13 cellular contexts compared by ENCODE assay signal in genomic region chr2:165274698-165275097, GRCh38. TPM values are rescaled to one million over a fixed set of nuclear protein-coding genes. Genes with fewer than 3 reads are reported as not detected.
A peak's percentile ranks its signal among the peaks of the same experiment; 100 is the strongest.
DNase-seq lines count a peak whose midpoint lies in the region; ATAC-seq and TF ChIP-seq lines count a peak whose summit lies in the region.
"Had no signal": no experiment of that assay in that cellular context is flagged by ENCODE, and none has a peak within 500 bp of the region (broad histone marks: within the 10 kb centered on the region; RNA-seq: fewer than 3 reads in every experiment).

No MANE protein-coding gene starts in this region.

- CTCF ChIA-PET in CD4-positive, alpha-beta memory T cell (lab: Charles Lee; ENCODE audit: partially characterized antibody), result no interaction called here

- no peak for TF ChIP-seq CTCF in body of pancreas (IDR thresholded peaks at IDR 0.05)

- no peaks in the 10 kb centered on the region for H3K36me3 Mint-ChIP-seq in CD4-positive, alpha-beta memory T cell
- H3K36me3 Mint-ChIP-seq: WTC11 had no signal

- no peak overlapping the region for H3K4me2 ChIP-seq in GM23248 (ENCODE audit: unreplicated experiment)

- H2AFZ ChIP-seq in GM23248, result peak overlapping the region; percentile 65

- in situ Hi-C loops in GM23248 (cut with MboI), result no loop called here

- H3K27me3 ChIP-seq in GM23248 (replicated peaks; ENCODE audit: insufficient read depth) (no peaks in the 10 kb centered on the region), body of pancreas (no peaks in the 10 kb centered on the region)
- H3K27me3 ChIP-seq in CD4-positive, alpha-beta memory T cell (ENCODE audit: insufficient read depth, low read length), result no peaks in the 10 kb centered on the region

- intact Hi-C loops in body of pancreas (cut with DNase I), result no loop called here
- intact Hi-C loops in left cardiac atrium (cut with DNase I), result no loop called here
- intact Hi-C loops in CD4-positive, alpha-beta memory T cell (cut with micrococcal nuclease), result no loop called here

- peaks cover 0 to 4% (median 2%) of the 10 kb centered on the region in 4 donors for H3K4me1 Mint-ChIP-seq in CD4-positive, alpha-beta memory T cell
- H3K4me1 Mint-ChIP-seq: nephron, WTC11 had no signal

- H3K27ac ChIP-seq in GM23248, result no peak overlapping the region
- no peak overlapping the region for H3K27ac ChIP-seq in body of pancreas
- no peak overlapping the region for H3K27ac ChIP-seq in CD4-positive, alpha-beta memory T cell (ENCODE audit: low read depth, low read length)

- H3K36me3 ChIP-seq in GM23248 (ENCODE audit: low read depth) (no peaks in the 10 kb centered on the region), body of pancreas (replicated peaks in 1 of 2; ENCODE audit: insufficient read depth in 1 of 2, low read depth in 2 of 2) (no peaks in the 10 kb centered on the region)
- H3K36me3 ChIP-seq in CD4-positive, alpha-beta memory T cell (ENCODE audit: insufficient read depth, low read length), result no peaks in the 10 kb centered on the region

- H3K9me3 Mint-ChIP-seq in CD4-positive, alpha-beta memory T cell, result peaks cover 0 to 1% (median 0%) of the 10 kb centered on the region in 8 donors
- H3K9me3 Mint-ChIP-seq: nephron had no signal

- H3K4me1 ChIP-seq in GM23248 (ENCODE audit: insufficient read depth), result peaks cover 19% of the 10 kb centered on the region
- no peaks in the 10 kb centered on the region for H3K4me1 ChIP-seq in body of pancreas
- no peaks in the 10 kb centered on the region for H3K4me1 ChIP-seq in CD4-positive, alpha-beta memory T cell (ENCODE audit: insufficient read depth, low read length)

- no peaks in the 10 kb centered on the region for H3K27me3 Mint-ChIP-seq in CD4-positive, alpha-beta memory T cell

- H3K9ac ChIP-seq in GM23248, result no peak overlapping the region

- WGBS in GM23248 (ENCODE audit: low coverage in 1 of 2, low lambda C conversion rate in 2 of 2, missing lambda C conversion rate in 2 of 2), 2 experiments, result 12 to 13% methylated on average over 5 of the region's 5 CpGs
- 48 to 52% methylated on average over 5 of the region's 5 CpGs for WGBS in body of pancreas, 2 donors

- ATAC-seq in body of pancreas (peak; percentile 55), left cardiac atrium (peak; percentile 84 to 97)
- ATAC-seq: WTC11 had no signal

- H4K20me1 ChIP-seq in GM23248 (ENCODE audit: insufficient read depth), result no peaks in the 10 kb centered on the region

- H3K79me2 ChIP-seq in GM23248 (ENCODE audit: insufficient read depth), result no peaks in the 10 kb centered on the region

- TF ChIP-seq POLR2A in body of pancreas (IDR thresholded peaks at IDR 0.05), result no peak

- no peaks in the 10 kb centered on the region for H3K9me2 ChIP-seq in GM23248 (ENCODE audit: insufficient read depth)

- DNase-seq in GM23248 (peak; percentile 55), body of pancreas (peak; percentile 15 to 30 (median 20)), left cardiac atrium (peak; percentile 79), stromal cell of bone marrow (ENCODE audit: low read depth) (peak; percentile 47), germinal center (ENCODE audit: low spot score) (no peak), NCI-H526 (lab: John Stamatoyannopoulos, UW) (no peak)
- no peak for DNase-seq in CD4-positive, alpha-beta memory T cell
- no peak for DNase-seq in activated CD4-positive, CD25-positive, alpha-beta regulatory T cell (lab: John Stamatoyannopoulos, UW)
- DNase-seq: NCI-H1048 had no signal

- no peaks in the 10 kb centered on the region for H3K9me3 ChIP-seq in GM23248 (ENCODE audit: low read depth)
- no peaks in the 10 kb centered on the region for H3K9me3 ChIP-seq in body of pancreas
- H3K9me3 ChIP-seq in CD4-positive, alpha-beta memory T cell (ENCODE audit: control insufficient read depth in 1 of 2, low read length in 2 of 2), result no peaks in the 10 kb centered on the region

- no peak overlapping the region for H3K27ac Mint-ChIP-seq in CD4-positive, alpha-beta memory T cell
- H3K27ac Mint-ChIP-seq: nephron, WTC11 had no signal

- no peaks in the 10 kb centered on the region for H3F3A ChIP-seq in GM23248 (ENCODE audit: insufficient read depth)

- POLR2A ChIA-PET in CD4-positive, alpha-beta memory T cell (lab: Charles Lee; ENCODE audit: partially characterized antibody), result no interaction called here

- no peak overlapping the region for H3K4me3 ChIP-seq in GM23248
- H3K4me3 ChIP-seq in body of pancreas, result no peak overlapping the region
- H3K4me3 ChIP-seq in CD4-positive, alpha-beta memory T cell (ENCODE audit: low read length in 2 of 2), result no peak overlapping the region

- H3K4me3 Mint-ChIP-seq in CD4-positive, alpha-beta memory T cell, result peak overlapping the region in 1 of 8 donors; percentile 17
- H3K4me3 Mint-ChIP-seq: nephron, WTC11 had no signal

RNA-seq across cellular contexts. Expression of gene SCN2A, which starts 35.5 kb away (rescaled TPM):
- total RNA-seq in GM23248 (2014; rRNA removed; shearing (Covaris generic)), result 1.1 and 2.2 TPM in 2 replicates
- polyA plus RNA-seq in GM23248 (2016; fragmentation: Nextera tagmentation; extraction: Ambion mirVana), result 1.6 and 1.8 TPM in 2 replicates
- 1 to 10 TPM in 1 of 2 donors, under 1 TPM in 1; 0.99 to 1.8 TPM for total RNA-seq in body of pancreas
- total RNA-seq in left cardiac atrium, result under 1 TPM; 0.13 to 0.56 TPM
- not detected for total RNA-seq in CD4-positive, alpha-beta memory T cell
- not detected for polyA plus RNA-seq in CD4-positive, alpha-beta memory T cell
- total RNA-seq: HT-29, SK-MEL-5 had no signal

Comparison
In these comparisons a context has a peak if more than half of its experiments do, and no peak if none do; other contexts are left out.
1. DNase-seq: peak in GM23248 (single experiment), body of pancreas (4 of 4), left cardiac atrium (single experiment) and stromal cell of bone marrow (single experiment); none in CD4-positive, alpha-beta memory T cell (0 of 5), activated CD4-positive, CD25-positive, alpha-beta regulatory T cell (0 of 4), germinal center (single experiment) and NCI-H526 (0 of 2).